1 cellular context compared by ENCODE assay signal in the genomic region with DNA sequence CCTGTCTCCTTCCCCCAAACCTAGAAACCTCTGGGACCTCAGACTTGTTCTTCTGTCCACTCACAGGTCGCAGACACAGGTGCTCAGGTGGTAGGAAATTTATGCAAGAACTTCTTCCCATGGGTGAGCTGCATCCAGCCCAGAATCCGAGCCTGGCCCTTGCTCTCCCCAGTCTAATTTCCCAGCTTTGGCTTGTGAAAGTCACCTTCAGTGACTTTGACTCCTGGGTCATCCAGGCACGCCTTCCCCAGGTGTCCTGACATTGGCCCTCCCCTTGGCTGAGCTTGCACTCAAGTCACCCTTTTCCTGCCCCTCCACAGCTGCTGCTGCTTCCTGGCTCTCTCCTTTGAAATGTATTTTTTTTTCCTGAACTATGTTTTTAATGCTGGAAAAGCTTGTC.
TF ChIP-seq lines count a peak whose summit lies in the region.

No MANE protein-coding gene starts in this region.

TF ChIP-seq in H1, 55 proteins besides CTCF, POLR2A, EP300 and RAD21:
- TF ChIP-seq NRF1 (IDR thresholded peaks at IDR 0.05; ENCODE audit: low read depth, low read length) (no peak), POLR2AphosphoS5 (IDR thresholded peaks at IDR 0.05; ENCODE audit: low read depth, low read length) (no peak), MAFK (IDR thresholded peaks at IDR 0.05; ENCODE audit: low read depth, low read length) (no peak), CTBP2 (IDR thresholded peaks at IDR 0.05; ENCODE audit: borderline replicate concordance, insufficient read depth, insufficient read length, low read length) (no peak), CBX5 (IDR thresholded peaks at IDR 0.05; ENCODE audit: low read depth, low read length) (no peak), GTF2F1 (IDR thresholded peaks at IDR 0.05; ENCODE audit: borderline replicate concordance, low read depth, low read length) (no peak)
- TF ChIP-seq, protein P1, sequence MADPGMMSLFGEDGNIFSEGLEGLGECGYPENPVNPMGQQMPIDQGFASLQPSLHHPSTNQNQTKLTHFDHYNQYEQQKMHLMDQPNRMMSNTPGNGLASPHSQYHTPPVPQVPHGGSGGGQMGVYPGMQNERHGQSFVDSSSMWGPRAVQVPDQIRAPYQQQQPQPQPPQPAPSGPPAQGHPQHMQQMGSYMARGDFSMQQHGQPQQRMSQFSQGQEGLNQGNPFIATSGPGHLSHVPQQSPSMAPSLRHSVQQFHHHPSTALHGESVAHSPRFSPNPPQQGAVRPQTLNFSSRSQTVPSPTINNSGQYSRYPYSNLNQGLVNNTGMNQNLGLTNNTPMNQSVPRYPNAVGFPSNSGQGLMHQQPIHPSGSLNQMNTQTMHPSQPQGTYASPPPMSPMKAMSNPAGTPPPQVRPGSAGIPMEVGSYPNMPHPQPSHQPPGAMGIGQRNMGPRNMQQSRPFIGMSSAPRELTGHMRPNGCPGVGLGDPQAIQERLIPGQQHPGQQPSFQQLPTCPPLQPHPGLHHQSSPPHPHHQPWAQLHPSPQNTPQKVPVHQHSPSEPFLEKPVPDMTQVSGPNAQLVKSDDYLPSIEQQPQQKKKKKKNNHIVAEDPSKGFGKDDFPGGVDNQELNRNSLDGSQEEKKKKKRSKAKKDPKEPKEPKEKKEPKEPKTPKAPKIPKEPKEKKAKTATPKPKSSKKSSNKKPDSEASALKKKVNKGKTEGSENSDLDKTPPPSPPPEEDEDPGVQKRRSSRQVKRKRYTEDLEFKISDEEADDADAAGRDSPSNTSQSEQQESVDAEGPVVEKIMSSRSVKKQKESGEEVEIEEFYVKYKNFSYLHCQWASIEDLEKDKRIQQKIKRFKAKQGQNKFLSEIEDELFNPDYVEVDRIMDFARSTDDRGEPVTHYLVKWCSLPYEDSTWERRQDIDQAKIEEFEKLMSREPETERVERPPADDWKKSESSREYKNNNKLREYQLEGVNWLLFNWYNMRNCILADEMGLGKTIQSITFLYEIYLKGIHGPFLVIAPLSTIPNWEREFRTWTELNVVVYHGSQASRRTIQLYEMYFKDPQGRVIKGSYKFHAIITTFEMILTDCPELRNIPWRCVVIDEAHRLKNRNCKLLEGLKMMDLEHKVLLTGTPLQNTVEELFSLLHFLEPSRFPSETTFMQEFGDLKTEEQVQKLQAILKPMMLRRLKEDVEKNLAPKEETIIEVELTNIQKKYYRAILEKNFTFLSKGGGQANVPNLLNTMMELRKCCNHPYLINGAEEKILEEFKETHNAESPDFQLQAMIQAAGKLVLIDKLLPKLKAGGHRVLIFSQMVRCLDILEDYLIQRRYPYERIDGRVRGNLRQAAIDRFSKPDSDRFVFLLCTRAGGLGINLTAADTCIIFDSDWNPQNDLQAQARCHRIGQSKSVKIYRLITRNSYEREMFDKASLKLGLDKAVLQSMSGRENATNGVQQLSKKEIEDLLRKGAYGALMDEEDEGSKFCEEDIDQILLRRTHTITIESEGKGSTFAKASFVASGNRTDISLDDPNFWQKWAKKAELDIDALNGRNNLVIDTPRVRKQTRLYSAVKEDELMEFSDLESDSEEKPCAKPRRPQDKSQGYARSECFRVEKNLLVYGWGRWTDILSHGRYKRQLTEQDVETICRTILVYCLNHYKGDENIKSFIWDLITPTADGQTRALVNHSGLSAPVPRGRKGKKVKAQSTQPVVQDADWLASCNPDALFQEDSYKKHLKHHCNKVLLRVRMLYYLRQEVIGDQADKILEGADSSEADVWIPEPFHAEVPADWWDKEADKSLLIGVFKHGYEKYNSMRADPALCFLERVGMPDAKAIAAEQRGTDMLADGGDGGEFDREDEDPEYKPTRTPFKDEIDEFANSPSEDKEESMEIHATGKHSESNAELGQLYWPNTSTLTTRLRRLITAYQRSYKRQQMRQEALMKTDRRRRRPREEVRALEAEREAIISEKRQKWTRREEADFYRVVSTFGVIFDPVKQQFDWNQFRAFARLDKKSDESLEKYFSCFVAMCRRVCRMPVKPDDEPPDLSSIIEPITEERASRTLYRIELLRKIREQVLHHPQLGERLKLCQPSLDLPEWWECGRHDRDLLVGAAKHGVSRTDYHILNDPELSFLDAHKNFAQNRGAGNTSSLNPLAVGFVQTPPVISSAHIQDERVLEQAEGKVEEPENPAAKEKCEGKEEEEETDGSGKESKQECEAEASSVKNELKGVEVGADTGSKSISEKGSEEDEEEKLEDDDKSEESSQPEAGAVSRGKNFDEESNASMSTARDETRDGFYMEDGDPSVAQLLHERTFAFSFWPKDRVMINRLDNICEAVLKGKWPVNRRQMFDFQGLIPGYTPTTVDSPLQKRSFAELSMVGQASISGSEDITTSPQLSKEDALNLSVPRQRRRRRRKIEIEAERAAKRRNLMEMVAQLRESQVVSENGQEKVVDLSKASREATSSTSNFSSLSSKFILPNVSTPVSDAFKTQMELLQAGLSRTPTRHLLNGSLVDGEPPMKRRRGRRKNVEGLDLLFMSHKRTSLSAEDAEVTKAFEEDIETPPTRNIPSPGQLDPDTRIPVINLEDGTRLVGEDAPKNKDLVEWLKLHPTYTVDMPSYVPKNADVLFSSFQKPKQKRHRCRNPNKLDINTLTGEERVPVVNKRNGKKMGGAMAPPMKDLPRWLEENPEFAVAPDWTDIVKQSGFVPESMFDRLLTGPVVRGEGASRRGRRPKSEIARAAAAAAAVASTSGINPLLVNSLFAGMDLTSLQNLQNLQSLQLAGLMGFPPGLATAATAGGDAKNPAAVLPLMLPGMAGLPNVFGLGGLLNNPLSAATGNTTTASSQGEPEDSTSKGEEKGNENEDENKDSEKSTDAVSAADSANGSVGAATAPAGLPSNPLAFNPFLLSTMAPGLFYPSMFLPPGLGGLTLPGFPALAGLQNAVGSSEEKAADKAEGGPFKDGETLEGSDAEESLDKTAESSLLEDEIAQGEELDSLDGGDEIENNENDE (IDR thresholded peaks at IDR 0.05; ENCODE audit: insufficient replicate concordance, low read length): no peak
